In the genomic region with DNA sequence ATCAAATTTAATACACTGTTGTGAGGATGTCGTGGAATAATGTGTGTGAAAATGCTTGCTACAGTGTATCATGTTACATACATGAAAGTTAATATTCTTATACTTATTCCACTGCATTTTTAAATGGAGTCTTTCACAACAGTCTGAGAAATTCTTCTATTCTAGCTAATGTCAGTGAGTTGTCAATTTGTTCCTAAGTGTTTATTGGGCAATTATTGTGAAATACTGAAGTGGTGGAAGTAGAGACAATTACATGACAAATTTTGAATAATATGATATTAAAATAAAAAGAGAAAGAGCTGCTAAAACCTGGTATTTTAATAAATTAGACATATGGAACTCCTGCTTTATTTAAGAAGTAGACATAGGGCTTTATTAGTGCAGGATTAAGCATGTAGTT, we compare ENCODE assay signal across 23 cellular contexts.
"Had no signal": no experiment of that assay in that cellular context is flagged by ENCODE, and none has a peak within 500 bp of the region (broad histone marks: within the 10 kb centered on the region; RNA-seq: fewer than 3 reads in every experiment).

No MANE protein-coding gene starts in this region.

- H3K9me3 ChIP-seq: colonic mucosa, prostate gland, sigmoid colon, tibial artery, upper lobe of left lung, uterus had no signal

- H3K79me2 ChIP-seq: parathyroid adenoma had no signal

- DNase-seq: cerebellar nuclear complex; colonic mucosa; dermis blood vessel endothelial cell; erythroblast; heart left ventricle; hypothalamus; left lung; lower lobe of right lung; mesendoderm; naive B cell; nephron progenitor cell; sigmoid colon; small intestine; stimulated activated CD4-positive, alpha-beta T cell treated with anti-CD3 and anti-CD28 coated beads, Interleukin-12 subunit alpha, Interleukin-12 subunit beta, amount 100 ng/mL, for 4 hours; stimulated activated naive CD4-positive, alpha-beta T cell; tibial artery; upper lobe of left lung; uterus had no signal

- H3K4me3 ChIP-seq: colonic mucosa, heart left ventricle, left lung, lower lobe of right lung, prostate gland, sigmoid colon, suprapubic skin, tibial artery, upper lobe of left lung, uterus had no signal

- H3K36me3 ChIP-seq: colonic mucosa, heart left ventricle, left lung, lower lobe of right lung, prostate gland, sigmoid colon, suprapubic skin, tibial artery, upper lobe of left lung, uterus had no signal

- H3K4me1 ChIP-seq: colonic mucosa, prostate gland had no signal

- H3K9ac ChIP-seq: parathyroid adenoma had no signal

- FAIRE-seq: frontal cortex, keratinocyte, small intestine had no signal

- H3K27me3 ChIP-seq: colonic mucosa, heart left ventricle, left lung, sigmoid colon, suprapubic skin, tibial artery, upper lobe of left lung, uterus had no signal

- H3K27ac ChIP-seq: colonic mucosa, left lung, lower lobe of right lung, parathyroid adenoma, prostate gland, sigmoid colon, suprapubic skin, tibial artery had no signal

- H2AFZ ChIP-seq: parathyroid adenoma had no signal

- ATAC-seq: heart left ventricle, left lung, lower lobe of right lung had no signal
